In genomic region chr1:246687002-246687401, GRCh38 we compare ENCODE assay signal across 1 cellular context.
A peak's percentile ranks its signal among the peaks of the same experiment; 100 is the strongest.
TF ChIP-seq lines count a peak whose summit lies in the region.

No MANE protein-coding gene starts in this region.

TF ChIP-seq in H1, 55 proteins besides CTCF, POLR2A, EP300 and RAD21:
- TF ChIP-seq CREB1 (IDR thresholded peaks at IDR 0.05) (no peak), SRF (IDR thresholded peaks at IDR 0.05; ENCODE audit: low read depth, low read length) (no peak), E2F6 (IDR thresholded peaks at IDR 0.05) (peak; percentile 31; the same call in 1 of the 2 replicates)
TF ChIP-seq in H1: peak in this region for 1.
